Comparison of ENCODE assay signal across 1 cellular context in the genomic region with DNA sequence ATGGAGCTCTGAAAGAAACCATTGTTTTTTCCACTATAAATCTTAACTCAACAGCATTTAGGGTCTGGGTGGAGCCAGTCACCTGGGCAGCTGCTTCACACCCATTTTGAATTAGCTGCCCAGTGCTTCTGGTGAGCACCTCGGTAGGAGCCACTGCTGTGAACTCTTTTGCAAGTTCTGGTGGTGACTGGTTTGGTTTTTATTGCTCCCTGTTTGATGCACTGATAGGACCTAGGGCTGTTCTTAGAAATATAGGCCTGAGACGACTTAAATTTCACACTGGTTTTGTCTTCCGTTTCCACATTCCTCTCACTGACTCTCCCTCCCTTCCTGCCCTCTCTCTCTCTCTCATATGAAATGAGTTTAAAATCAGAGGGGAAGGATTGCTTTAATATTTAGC.
TF ChIP-seq lines count a peak whose summit lies in the region.

No MANE protein-coding gene starts in this region.

TF ChIP-seq in GM23338, 12 proteins besides CTCF, POLR2A, EP300 and RAD21:
- TF ChIP-seq, protein P1, sequence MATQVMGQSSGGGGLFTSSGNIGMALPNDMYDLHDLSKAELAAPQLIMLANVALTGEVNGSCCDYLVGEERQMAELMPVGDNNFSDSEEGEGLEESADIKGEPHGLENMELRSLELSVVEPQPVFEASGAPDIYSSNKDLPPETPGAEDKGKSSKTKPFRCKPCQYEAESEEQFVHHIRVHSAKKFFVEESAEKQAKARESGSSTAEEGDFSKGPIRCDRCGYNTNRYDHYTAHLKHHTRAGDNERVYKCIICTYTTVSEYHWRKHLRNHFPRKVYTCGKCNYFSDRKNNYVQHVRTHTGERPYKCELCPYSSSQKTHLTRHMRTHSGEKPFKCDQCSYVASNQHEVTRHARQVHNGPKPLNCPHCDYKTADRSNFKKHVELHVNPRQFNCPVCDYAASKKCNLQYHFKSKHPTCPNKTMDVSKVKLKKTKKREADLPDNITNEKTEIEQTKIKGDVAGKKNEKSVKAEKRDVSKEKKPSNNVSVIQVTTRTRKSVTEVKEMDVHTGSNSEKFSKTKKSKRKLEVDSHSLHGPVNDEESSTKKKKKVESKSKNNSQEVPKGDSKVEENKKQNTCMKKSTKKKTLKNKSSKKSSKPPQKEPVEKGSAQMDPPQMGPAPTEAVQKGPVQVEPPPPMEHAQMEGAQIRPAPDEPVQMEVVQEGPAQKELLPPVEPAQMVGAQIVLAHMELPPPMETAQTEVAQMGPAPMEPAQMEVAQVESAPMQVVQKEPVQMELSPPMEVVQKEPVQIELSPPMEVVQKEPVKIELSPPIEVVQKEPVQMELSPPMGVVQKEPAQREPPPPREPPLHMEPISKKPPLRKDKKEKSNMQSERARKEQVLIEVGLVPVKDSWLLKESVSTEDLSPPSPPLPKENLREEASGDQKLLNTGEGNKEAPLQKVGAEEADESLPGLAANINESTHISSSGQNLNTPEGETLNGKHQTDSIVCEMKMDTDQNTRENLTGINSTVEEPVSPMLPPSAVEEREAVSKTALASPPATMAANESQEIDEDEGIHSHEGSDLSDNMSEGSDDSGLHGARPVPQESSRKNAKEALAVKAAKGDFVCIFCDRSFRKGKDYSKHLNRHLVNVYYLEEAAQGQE (IDR thresholded peaks at IDR 0.05; ENCODE audit: unreplicated experiment): no peak
- no peak for TF ChIP-seq NANOG (IDR thresholded peaks at IDR 0.05; ENCODE audit: borderline replicate concordance)
- TF ChIP-seq ZNF331 (CRISPR knock-in tag; IDR thresholded peaks at IDR 0.05; ENCODE audit: low read depth): no peak
- TF ChIP-seq CREB1 (CRISPR knock-in tag; IDR thresholded peaks at IDR 0.05; ENCODE audit: low read depth): no peak
- TF ChIP-seq, protein P2, sequence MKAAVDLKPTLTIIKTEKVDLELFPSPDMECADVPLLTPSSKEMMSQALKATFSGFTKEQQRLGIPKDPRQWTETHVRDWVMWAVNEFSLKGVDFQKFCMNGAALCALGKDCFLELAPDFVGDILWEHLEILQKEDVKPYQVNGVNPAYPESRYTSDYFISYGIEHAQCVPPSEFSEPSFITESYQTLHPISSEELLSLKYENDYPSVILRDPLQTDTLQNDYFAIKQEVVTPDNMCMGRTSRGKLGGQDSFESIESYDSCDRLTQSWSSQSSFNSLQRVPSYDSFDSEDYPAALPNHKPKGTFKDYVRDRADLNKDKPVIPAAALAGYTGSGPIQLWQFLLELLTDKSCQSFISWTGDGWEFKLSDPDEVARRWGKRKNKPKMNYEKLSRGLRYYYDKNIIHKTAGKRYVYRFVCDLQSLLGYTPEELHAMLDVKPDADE (IDR thresholded peaks at IDR 0.05): no peak
- no peak for TF ChIP-seq EZH2phosphoT487 (IDR thresholded peaks at IDR 0.05; ENCODE audit: unreplicated experiment)
- TF ChIP-seq ZNF114 (CRISPR knock-in tag; IDR thresholded peaks at IDR 0.05): no peak
- no peak for TF ChIP-seq STAT1 (IDR thresholded peaks at IDR 0.05; ENCODE audit: unreplicated experiment)
- no peak for TF ChIP-seq POLR2AphosphoS5 (IDR thresholded peaks at IDR 0.05; ENCODE audit: low read depth)
- no peak for TF ChIP-seq JUNB (IDR thresholded peaks at IDR 0.05; ENCODE audit: unreplicated experiment)
- TF ChIP-seq, protein P3, sequence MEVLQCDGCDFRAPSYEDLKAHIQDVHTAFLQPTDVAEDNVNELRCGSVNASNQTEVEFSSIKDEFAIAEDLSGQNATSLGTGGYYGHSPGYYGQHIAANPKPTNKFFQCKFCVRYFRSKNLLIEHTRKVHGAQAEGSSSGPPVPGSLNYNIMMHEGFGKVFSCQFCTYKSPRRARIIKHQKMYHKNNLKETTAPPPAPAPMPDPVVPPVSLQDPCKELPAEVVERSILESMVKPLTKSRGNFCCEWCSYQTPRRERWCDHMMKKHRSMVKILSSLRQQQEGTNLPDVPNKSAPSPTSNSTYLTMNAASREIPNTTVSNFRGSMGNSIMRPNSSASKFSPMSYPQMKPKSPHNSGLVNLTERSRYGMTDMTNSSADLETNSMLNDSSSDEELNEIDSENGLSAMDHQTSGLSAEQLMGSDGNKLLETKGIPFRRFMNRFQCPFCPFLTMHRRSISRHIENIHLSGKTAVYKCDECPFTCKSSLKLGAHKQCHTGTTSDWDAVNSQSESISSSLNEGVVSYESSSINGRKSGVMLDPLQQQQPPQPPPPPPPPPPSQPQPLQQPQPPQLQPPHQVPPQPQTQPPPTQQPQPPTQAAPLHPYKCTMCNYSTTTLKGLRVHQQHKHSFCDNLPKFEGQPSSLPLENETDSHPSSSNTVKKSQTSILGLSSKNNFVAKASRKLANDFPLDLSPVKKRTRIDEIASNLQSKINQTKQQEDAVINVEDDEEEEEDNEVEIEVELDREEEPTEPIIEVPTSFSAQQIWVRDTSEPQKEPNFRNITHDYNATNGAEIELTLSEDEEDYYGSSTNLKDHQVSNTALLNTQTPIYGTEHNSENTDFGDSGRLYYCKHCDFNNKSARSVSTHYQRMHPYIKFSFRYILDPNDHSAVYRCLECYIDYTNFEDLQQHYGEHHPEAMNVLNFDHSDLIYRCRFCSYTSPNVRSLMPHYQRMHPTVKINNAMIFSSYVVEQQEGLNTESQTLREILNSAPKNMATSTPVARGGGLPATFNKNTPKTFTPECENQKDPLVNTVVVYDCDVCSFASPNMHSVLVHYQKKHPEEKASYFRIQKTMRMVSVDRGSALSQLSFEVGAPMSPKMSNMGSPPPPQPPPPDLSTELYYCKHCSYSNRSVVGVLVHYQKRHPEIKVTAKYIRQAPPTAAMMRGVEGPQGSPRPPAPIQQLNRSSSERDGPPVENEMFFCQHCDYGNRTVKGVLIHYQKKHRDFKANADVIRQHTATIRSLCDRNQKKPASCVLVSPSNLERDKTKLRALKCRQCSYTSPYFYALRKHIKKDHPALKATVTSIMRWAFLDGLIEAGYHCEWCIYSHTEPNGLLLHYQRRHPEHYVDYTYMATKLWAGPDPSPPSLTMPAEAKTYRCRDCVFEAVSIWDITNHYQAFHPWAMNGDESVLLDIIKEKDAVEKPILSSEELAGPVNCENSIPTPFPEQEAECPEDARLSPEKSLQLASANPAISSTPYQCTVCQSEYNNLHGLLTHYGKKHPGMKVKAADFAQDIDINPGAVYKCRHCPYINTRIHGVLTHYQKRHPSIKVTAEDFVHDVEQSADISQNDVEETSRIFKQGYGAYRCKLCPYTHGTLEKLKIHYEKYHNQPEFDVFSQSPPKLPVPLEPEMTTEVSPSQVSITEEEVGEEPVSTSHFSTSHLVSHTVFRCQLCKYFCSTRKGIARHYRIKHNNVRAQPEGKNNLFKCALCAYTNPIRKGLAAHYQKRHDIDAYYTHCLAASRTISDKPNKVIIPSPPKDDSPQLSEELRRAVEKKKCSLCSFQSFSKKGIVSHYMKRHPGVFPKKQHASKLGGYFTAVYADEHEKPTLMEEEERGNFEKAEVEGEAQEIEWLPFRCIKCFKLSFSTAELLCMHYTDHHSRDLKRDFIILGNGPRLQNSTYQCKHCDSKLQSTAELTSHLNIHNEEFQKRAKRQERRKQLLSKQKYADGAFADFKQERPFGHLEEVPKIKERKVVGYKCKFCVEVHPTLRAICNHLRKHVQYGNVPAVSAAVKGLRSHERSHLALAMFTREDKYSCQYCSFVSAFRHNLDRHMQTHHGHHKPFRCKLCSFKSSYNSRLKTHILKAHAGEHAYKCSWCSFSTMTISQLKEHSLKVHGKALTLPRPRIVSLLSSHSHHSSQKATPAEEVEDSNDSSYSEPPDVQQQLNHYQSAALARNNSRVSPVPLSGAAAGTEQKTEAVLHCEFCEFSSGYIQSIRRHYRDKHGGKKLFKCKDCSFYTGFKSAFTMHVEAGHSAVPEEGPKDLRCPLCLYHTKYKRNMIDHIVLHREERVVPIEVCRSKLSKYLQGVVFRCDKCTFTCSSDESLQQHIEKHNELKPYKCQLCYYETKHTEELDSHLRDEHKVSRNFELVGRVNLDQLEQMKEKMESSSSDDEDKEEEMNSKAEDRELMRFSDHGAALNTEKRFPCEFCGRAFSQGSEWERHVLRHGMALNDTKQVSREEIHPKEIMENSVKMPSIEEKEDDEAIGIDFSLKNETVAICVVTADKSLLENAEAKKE (CRISPR knock-in tag; IDR thresholded peaks at IDR 0.05): no peak
- TF ChIP-seq EZH2 (IDR thresholded peaks at IDR 0.05; ENCODE audit: low read depth, unreplicated experiment): no peak
